1 cellular context compared by ENCODE assay signal in the genomic region with DNA sequence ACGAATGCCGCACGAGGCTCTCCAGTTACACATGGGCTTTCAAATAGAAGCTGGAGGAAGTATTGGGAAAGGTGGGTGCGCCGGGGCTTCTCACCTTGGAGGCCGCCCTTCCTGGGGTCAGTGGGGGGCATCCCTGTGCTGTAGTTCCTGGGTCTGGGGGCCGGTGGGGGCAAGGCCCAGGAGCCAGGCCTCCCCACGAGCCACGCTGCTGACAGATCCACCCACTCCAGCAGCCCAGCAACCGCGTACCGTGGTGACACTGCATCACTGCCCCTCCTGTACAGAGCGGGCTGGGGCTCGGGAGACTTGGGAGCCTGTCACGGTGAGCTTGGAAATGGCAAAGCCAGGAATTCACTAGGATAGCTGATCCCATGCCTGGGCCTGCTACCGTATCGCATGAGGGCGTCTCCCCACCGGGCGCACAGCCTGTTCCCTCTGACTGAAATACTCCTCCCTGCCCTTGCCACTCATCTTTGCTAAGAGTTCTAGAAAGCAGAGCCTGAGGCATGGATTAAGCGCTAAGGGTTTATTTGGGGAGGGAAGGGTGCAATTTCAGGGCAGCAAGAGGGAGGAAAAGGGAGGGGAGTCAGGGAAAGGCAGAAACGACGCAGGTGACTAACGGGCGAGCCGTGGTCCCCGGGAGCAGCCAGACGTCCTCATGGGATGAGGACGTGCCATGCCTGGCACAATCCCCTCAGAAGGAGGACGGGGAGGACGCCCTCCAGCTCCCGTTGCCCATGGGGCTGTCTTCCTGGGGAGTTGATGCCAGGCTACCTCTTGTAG.
TF ChIP-seq lines count a peak whose summit lies in the region.

No MANE protein-coding gene starts in this region.

TF ChIP-seq in GM23338, 12 proteins besides CTCF, POLR2A, EP300 and RAD21 (continued from another document):
- TF ChIP-seq, protein P1, sequence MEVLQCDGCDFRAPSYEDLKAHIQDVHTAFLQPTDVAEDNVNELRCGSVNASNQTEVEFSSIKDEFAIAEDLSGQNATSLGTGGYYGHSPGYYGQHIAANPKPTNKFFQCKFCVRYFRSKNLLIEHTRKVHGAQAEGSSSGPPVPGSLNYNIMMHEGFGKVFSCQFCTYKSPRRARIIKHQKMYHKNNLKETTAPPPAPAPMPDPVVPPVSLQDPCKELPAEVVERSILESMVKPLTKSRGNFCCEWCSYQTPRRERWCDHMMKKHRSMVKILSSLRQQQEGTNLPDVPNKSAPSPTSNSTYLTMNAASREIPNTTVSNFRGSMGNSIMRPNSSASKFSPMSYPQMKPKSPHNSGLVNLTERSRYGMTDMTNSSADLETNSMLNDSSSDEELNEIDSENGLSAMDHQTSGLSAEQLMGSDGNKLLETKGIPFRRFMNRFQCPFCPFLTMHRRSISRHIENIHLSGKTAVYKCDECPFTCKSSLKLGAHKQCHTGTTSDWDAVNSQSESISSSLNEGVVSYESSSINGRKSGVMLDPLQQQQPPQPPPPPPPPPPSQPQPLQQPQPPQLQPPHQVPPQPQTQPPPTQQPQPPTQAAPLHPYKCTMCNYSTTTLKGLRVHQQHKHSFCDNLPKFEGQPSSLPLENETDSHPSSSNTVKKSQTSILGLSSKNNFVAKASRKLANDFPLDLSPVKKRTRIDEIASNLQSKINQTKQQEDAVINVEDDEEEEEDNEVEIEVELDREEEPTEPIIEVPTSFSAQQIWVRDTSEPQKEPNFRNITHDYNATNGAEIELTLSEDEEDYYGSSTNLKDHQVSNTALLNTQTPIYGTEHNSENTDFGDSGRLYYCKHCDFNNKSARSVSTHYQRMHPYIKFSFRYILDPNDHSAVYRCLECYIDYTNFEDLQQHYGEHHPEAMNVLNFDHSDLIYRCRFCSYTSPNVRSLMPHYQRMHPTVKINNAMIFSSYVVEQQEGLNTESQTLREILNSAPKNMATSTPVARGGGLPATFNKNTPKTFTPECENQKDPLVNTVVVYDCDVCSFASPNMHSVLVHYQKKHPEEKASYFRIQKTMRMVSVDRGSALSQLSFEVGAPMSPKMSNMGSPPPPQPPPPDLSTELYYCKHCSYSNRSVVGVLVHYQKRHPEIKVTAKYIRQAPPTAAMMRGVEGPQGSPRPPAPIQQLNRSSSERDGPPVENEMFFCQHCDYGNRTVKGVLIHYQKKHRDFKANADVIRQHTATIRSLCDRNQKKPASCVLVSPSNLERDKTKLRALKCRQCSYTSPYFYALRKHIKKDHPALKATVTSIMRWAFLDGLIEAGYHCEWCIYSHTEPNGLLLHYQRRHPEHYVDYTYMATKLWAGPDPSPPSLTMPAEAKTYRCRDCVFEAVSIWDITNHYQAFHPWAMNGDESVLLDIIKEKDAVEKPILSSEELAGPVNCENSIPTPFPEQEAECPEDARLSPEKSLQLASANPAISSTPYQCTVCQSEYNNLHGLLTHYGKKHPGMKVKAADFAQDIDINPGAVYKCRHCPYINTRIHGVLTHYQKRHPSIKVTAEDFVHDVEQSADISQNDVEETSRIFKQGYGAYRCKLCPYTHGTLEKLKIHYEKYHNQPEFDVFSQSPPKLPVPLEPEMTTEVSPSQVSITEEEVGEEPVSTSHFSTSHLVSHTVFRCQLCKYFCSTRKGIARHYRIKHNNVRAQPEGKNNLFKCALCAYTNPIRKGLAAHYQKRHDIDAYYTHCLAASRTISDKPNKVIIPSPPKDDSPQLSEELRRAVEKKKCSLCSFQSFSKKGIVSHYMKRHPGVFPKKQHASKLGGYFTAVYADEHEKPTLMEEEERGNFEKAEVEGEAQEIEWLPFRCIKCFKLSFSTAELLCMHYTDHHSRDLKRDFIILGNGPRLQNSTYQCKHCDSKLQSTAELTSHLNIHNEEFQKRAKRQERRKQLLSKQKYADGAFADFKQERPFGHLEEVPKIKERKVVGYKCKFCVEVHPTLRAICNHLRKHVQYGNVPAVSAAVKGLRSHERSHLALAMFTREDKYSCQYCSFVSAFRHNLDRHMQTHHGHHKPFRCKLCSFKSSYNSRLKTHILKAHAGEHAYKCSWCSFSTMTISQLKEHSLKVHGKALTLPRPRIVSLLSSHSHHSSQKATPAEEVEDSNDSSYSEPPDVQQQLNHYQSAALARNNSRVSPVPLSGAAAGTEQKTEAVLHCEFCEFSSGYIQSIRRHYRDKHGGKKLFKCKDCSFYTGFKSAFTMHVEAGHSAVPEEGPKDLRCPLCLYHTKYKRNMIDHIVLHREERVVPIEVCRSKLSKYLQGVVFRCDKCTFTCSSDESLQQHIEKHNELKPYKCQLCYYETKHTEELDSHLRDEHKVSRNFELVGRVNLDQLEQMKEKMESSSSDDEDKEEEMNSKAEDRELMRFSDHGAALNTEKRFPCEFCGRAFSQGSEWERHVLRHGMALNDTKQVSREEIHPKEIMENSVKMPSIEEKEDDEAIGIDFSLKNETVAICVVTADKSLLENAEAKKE (CRISPR knock-in tag; IDR thresholded peaks at IDR 0.05): no peak
- no peak for TF ChIP-seq EZH2phosphoT487 (IDR thresholded peaks at IDR 0.05; ENCODE audit: unreplicated experiment)
TF ChIP-seq in GM23338: peak in this region for 0.
